8 cellular contexts compared by ENCODE assay signal in genomic region chr10:74991435-74991834, GRCh38.
A peak's percentile ranks its signal among the peaks of the same experiment; 100 is the strongest.
DNase-seq lines count a peak whose midpoint lies in the region; ATAC-seq and TF ChIP-seq lines count a peak whose summit lies in the region.

No MANE protein-coding gene starts in this region.

- ATAC-seq in heart right ventricle (no peak), GM19035 (IDR thresholded peaks at IDR 0.05; ENCODE audit: unreplicated experiment) (no peak), GM21528 (IDR thresholded peaks at IDR 0.05; ENCODE audit: low FRiP score, unreplicated experiment) (no peak)

- H3K4me3 ChIP-seq in left ventricle myocardium inferior (no peak overlapping the region), heart right ventricle (no peak overlapping the region), fibroblast of villous mesenchyme (ENCODE audit: low read depth, low read length) (no peak overlapping the region)

- H3K27me3 ChIP-seq in left ventricle myocardium inferior (ENCODE audit: low read depth) (no peaks in the 10 kb centered on the region), heart right ventricle (no peaks in the 10 kb centered on the region)

- H3K36me3 ChIP-seq in left ventricle myocardium inferior (peaks cover 29% of the 10 kb centered on the region), heart right ventricle (peaks cover 0 to 69% (median 17%) of the 10 kb centered on the region in 9 donors)

- no peak for DNase-seq in left ventricle myocardium inferior
- DNase-seq in heart right ventricle = no peak
- peak; percentile 73 for DNase-seq in OCI-M1 (lab: John Stamatoyannopoulos, UW)
- no peak for DNase-seq in fibroblast of villous mesenchyme (ENCODE audit: low read depth)
- no peak for DNase-seq in NCI-H446 (lab: John Stamatoyannopoulos, UW)
- no peak for DNase-seq in activated effector memory CD4-positive, alpha-beta T cell treated with anti-CD3 and anti-CD28 coated beads, Interleukin-2, amount 50 U/mL, for 16 hours

- H3K9me3 ChIP-seq in left ventricle myocardium inferior (replicated peaks) (no peaks in the 10 kb centered on the region), heart right ventricle (no peaks in the 10 kb centered on the region)

- peaks cover 40% of the 10 kb centered on the region for H3K4me1 ChIP-seq in left ventricle myocardium inferior
- H3K4me1 ChIP-seq in heart right ventricle = peaks cover 3 to 30% (median 22%) of the 10 kb centered on the region in 9 donors

- intact Hi-C loops in left ventricle myocardium inferior (cut with micrococcal nuclease) = no loop called here
- intact Hi-C loops in heart right ventricle (cut with DNase I) = no loop called here

- H3K27ac ChIP-seq in left ventricle myocardium inferior (replicated peaks) = no peak overlapping the region
- no peak overlapping the region for H3K27ac ChIP-seq in heart right ventricle

- peak; percentile 25 for TF ChIP-seq CTCF in left ventricle myocardium inferior (IDR thresholded peaks at IDR 0.05; ENCODE audit: borderline replicate concordance)
- peak in 4 of 9 donors; percentile 28 to 35 (median 33) for TF ChIP-seq CTCF in heart right ventricle (IDR thresholded peaks at IDR 0.05)
- peak; percentile 55 for TF ChIP-seq CTCF in fibroblast of villous mesenchyme (IDR thresholded peaks at IDR 0.05; ENCODE audit: insufficient read depth, low read depth, low read length)
